Comparison of ENCODE assay signal across 8 cellular contexts in genomic region chr7:106112972-106113421, GRCh38. TPM values are rescaled to one million over a fixed set of nuclear protein-coding genes. Genes with fewer than 3 reads are reported as not detected.
A peak's percentile ranks its signal among the peaks of the same experiment; 100 is the strongest.
DNase-seq lines count a peak whose midpoint lies in the region; ATAC-seq, FAIRE-seq and TF ChIP-seq lines count a peak whose summit lies in the region.

No MANE protein-coding gene starts in this region.

- H3K27ac ChIP-seq in right atrium auricular region: peak overlapping the region; percentile 92 to 99
- no peak overlapping the region for H3K27ac ChIP-seq in astrocyte (ENCODE audit: low read depth, low read length)

- H3K27ac Mint-ChIP-seq in astrocyte (ENCODE audit: unreplicated experiment): peak overlapping the region; percentile 81

- H3K4me3 Mint-ChIP-seq in astrocyte (ENCODE audit: unreplicated experiment): peak overlapping the region; percentile 91

- H2AFZ ChIP-seq in astrocyte (ENCODE audit: low read depth, low read length): peak overlapping the region; percentile 84

- H3K9me3 Mint-ChIP-seq in astrocyte (ENCODE audit: unreplicated experiment): no peaks in the 10 kb centered on the region

- no peaks in the 10 kb centered on the region for H3K36me3 Mint-ChIP-seq in astrocyte (ENCODE audit: low read depth, unreplicated experiment)

- peak overlapping the region; percentile 88 for H3K4me2 ChIP-seq in astrocyte (ENCODE audit: low read length)

- H3K4me3 ChIP-seq in right atrium auricular region (peak overlapping the region in 1 of 2 donors; percentile 71), astrocyte (ENCODE audit: insufficient read depth, low read depth, low read length) (peak overlapping the region; percentile 48), mononuclear cell (ENCODE audit: low read length) (peak overlapping the region; percentile 83)

- DNase-seq in right atrium auricular region (ENCODE audit: low spot score) (no peak), cardiac septum (ENCODE audit: low spot score) (no peak), astrocyte (ENCODE audit: low read depth) (no peak), HuH-7.5 (ENCODE audit: low spot score) (no peak)
- no peak for DNase-seq in effector CD4-positive, alpha-beta T cell

- H3K79me2 ChIP-seq in astrocyte (ENCODE audit: insufficient read depth, low read length): peaks cover 38% of the 10 kb centered on the region

- ATAC-seq in HG03135 (IDR thresholded peaks at IDR 0.05; ENCODE audit: unreplicated experiment) (no peak), HG02763 (IDR thresholded peaks at IDR 0.05; ENCODE audit: unreplicated experiment) (no peak)

- intact Hi-C loops in cardiac septum (cut with DNase I): loop anchor here (2.0 to 5.0 kb wide), 2 partner anchors 39 to 48 kb away; no protein-coding TSS in a partner anchor

- no peak for FAIRE-seq in astrocyte (lab: Jason Lieb, UNC)

- peaks cover 4% of the 10 kb centered on the region for H3K27me3 Mint-ChIP-seq in astrocyte (ENCODE audit: low read depth, unreplicated experiment)

- TF ChIP-seq CTCF in right atrium auricular region (IDR thresholded peaks at IDR 0.05) (no peak), astrocyte (IDR thresholded peaks at IDR 0.05; ENCODE audit: insufficient read depth, low read depth, low read length) (no peak)

- H4K20me1 ChIP-seq in astrocyte (ENCODE audit: insufficient read depth, low read length): peaks cover 20% of the 10 kb centered on the region

- H3K36me3 ChIP-seq in right atrium auricular region: no peaks in the 10 kb centered on the region
- H3K36me3 ChIP-seq in astrocyte (ENCODE audit: insufficient read depth, low read length): no peaks in the 10 kb centered on the region

- H3K4me1 ChIP-seq in right atrium auricular region (peaks cover 0 to 40% of the 10 kb centered on the region in 2 donors), astrocyte (ENCODE audit: insufficient read depth, low read length) (peaks cover 6% of the 10 kb centered on the region), mononuclear cell (ENCODE audit: insufficient read depth, low read length) (peaks cover 58% of the 10 kb centered on the region)

- H3K9me3 ChIP-seq in right atrium auricular region (no peaks in the 10 kb centered on the region), astrocyte (ENCODE audit: insufficient read depth, low read depth, low read length) (no peaks in the 10 kb centered on the region), mononuclear cell (ENCODE audit: low read depth, low read length) (no peaks in the 10 kb centered on the region)

- peaks cover 15% of the 10 kb centered on the region for H3K4me1 Mint-ChIP-seq in astrocyte (ENCODE audit: low read depth, unreplicated experiment)

- no peaks in the 10 kb centered on the region for H3K27me3 ChIP-seq in right atrium auricular region
- no peaks in the 10 kb centered on the region for H3K27me3 ChIP-seq in astrocyte (ENCODE audit: insufficient read depth, low read length)
- H3K27me3 ChIP-seq in mononuclear cell (ENCODE audit: insufficient read depth, low read length): no peaks in the 10 kb centered on the region

- H3K9ac ChIP-seq in astrocyte (ENCODE audit: low read length): peak overlapping the region; percentile 84

RNA-seq across cellular contexts. Expression of gene SYPL1, which starts 0.9 kb away (rescaled TPM):
- total RNA-seq in right atrium auricular region (10 to 100 TPM; 68.5 to 89.1 TPM), cardiac septum (58.3 TPM), astrocyte (58.8 and 59.7 TPM in 2 replicates), mononuclear cell (40.6 TPM)
